Comparison of ENCODE assay signal across 1 cellular context in the genomic region with DNA sequence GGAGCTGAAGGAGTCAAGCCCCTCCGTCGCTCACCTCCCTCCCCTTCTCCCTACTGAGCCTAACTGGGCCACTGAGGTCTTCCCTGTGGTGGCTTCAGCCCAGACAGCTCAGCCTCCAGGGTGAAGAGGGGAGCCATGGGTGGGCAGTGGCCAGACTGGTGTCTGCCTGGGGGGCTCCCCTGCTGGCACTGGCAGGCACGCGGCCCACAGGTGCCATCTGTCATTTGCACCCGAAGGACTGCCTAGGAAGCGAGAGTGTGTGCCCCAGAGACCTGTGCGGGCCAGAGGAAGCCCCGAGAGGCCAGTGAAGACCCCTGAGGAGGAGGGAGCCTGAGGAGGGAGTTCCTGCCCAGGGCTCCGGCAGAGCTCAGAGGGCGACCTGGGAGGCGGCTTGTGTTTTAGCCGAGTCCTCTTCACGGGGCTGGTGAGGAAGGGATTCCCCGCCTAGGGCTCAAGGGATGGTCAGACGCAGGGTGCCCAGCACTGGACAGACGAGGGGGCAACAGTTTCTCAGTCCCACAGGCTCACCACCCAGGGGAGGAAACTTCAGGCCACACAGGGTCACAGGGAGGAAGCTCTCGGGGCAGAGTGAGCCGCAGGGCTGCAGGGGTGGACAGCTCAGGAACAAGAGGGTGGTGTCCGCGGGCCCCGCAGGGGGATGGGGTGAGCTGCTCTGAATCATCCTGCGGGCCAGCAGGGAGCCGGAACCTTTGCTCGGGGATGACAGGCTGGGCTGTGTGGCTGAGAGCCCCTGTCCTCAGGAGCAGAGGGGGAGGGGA.
TF ChIP-seq lines count a peak whose summit lies in the region.

No MANE protein-coding gene starts in this region.

TF ChIP-seq in WTC11, 78 proteins besides CTCF, POLR2A, EP300 and RAD21 (continued from another document):
- TF ChIP-seq, protein P1, sequence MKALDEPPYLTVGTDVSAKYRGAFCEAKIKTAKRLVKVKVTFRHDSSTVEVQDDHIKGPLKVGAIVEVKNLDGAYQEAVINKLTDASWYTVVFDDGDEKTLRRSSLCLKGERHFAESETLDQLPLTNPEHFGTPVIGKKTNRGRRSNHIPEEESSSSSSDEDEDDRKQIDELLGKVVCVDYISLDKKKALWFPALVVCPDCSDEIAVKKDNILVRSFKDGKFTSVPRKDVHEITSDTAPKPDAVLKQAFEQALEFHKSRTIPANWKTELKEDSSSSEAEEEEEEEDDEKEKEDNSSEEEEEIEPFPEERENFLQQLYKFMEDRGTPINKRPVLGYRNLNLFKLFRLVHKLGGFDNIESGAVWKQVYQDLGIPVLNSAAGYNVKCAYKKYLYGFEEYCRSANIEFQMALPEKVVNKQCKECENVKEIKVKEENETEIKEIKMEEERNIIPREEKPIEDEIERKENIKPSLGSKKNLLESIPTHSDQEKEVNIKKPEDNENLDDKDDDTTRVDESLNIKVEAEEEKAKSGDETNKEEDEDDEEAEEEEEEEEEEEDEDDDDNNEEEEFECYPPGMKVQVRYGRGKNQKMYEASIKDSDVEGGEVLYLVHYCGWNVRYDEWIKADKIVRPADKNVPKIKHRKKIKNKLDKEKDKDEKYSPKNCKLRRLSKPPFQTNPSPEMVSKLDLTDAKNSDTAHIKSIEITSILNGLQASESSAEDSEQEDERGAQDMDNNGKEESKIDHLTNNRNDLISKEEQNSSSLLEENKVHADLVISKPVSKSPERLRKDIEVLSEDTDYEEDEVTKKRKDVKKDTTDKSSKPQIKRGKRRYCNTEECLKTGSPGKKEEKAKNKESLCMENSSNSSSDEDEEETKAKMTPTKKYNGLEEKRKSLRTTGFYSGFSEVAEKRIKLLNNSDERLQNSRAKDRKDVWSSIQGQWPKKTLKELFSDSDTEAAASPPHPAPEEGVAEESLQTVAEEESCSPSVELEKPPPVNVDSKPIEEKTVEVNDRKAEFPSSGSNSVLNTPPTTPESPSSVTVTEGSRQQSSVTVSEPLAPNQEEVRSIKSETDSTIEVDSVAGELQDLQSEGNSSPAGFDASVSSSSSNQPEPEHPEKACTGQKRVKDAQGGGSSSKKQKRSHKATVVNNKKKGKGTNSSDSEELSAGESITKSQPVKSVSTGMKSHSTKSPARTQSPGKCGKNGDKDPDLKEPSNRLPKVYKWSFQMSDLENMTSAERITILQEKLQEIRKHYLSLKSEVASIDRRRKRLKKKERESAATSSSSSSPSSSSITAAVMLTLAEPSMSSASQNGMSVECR (CRISPR knock-in tag; IDR thresholded peaks at IDR 0.05; ENCODE audit: borderline replicate concordance), result no peak
- TF ChIP-seq ZNF425 (CRISPR knock-in tag; conservative IDR thresholded peaks at IDR 0.05) (no peak), SMAD3 (CRISPR knock-in tag; IDR thresholded peaks at IDR 0.05; ENCODE audit: borderline replicate concordance) (no peak), ZNF671 (CRISPR knock-in tag; IDR thresholded peaks at IDR 0.05) (no peak), E2F4 (CRISPR knock-in tag; IDR thresholded peaks at IDR 0.05; ENCODE audit: borderline replicate concordance, low read depth) (no peak), TEAD1 (CRISPR knock-in tag; IDR thresholded peaks at IDR 0.05) (no peak), RELA (CRISPR knock-in tag; IDR thresholded peaks at IDR 0.05; ENCODE audit: borderline replicate concordance) (no peak), ZNF121 (CRISPR knock-in tag; IDR thresholded peaks at IDR 0.05) (no peak), E2F1 (CRISPR knock-in tag; IDR thresholded peaks at IDR 0.05) (no peak), ZNF138 (CRISPR knock-in tag; conservative IDR thresholded peaks at IDR 0.05) (no peak), ESRRA (CRISPR knock-in tag; IDR thresholded peaks at IDR 0.05; ENCODE audit: borderline replicate concordance) (no peak)
- TF ChIP-seq, protein P2, sequence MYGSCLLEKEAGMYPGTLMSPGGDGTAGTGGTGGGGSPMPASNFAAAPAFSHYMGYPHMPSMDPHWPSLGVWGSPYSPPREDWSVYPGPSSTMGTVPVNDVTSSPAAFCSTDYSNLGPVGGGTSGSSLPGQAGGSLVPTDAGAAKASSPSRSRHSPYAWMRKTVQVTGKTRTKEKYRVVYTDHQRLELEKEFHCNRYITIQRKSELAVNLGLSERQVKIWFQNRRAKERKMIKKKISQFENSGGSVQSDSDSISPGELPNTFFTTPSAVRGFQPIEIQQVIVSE (CRISPR knock-in tag; IDR thresholded peaks at IDR 0.05; ENCODE audit: borderline replicate concordance), result no peak
